8 cellular contexts compared by ENCODE assay signal in genomic region chr6:43053545-43054205, GRCh38. TPM values are rescaled to one million over a fixed set of nuclear protein-coding genes. Genes with fewer than 3 reads are reported as not detected.
DNase-seq lines count a peak whose midpoint lies in the region; TF ChIP-seq lines count a peak whose summit lies in the region.

TSS of gene CUL7 (minus strand) at chr6:43053851. CDS start at chr6:43052788, 1,063 bp downstream.

- peaks cover 7% of the 10 kb centered on the region for H3K79me1 ChIP-seq in neuronal stem cell (ENCODE audit: low read depth, low read length)

- peak within 1 kb of the TSS; percentile 85 for H3K27ac ChIP-seq in HEK293 (ENCODE audit: extremely low read depth, low read depth, low read length)
- peak within 1 kb of the TSS; percentile 86 for H3K27ac ChIP-seq in neuronal stem cell (replicated peaks; ENCODE audit: low read length)
- peak within 1 kb of the TSS; percentile 81 for H3K27ac ChIP-seq in subcutaneous abdominal adipose tissue (ENCODE audit: low read depth, low read length)

- peak within 1 kb of the TSS; percentile 72 for H3K14ac ChIP-seq in neuronal stem cell (ENCODE audit: low read length)

- H2BK15ac ChIP-seq in neuronal stem cell (ENCODE audit: low read length) = peak within 1 kb of the TSS; percentile 13

- WGBS in neuronal stem cell (ENCODE audit: extremely low coverage in 2 of 2, insufficient read length in 2 of 2, insufficient replicate concordance in 1 of 2), 2 donors = 100% methylated on average over 2 of the region's 45 CpGs; no CpG with 5 or more reads in 1 of the 2 donors

- H4K8ac ChIP-seq in neuronal stem cell (ENCODE audit: low read depth, low read length) = peak within 1 kb of the TSS; percentile 70

- POLR2A ChIA-PET in HEK293 (lab: Yijun Ruan, JAX) = interaction anchor here (0.5 to 3.3 kb wide), 36 partner anchors 9 to 911 kb away, joined by 3 to 50 read pairs (median 6); partner anchors contain the start of genes C6orf132, CNPY3, CUL9 and GNMT

- H3K4me3 ChIP-seq in HEK293 (ENCODE audit: low read depth, low read length) (peak within 1 kb of the TSS; percentile 74), neuronal stem cell (ENCODE audit: low read length in 2 of 2) (peak within 1 kb of the TSS; percentile 87 to 92), subcutaneous abdominal adipose tissue (ENCODE audit: low read depth in 1 of 5, low read length in 5 of 5) (peak within 1 kb of the TSS; percentile 66 to 93 (median 79))

- H4K91ac ChIP-seq in neuronal stem cell (ENCODE audit: low read depth, low read length, poor library complexity) = peak within 1 kb of the TSS; percentile 48

- peak within 1 kb of the TSS; percentile 84 for H2BK5ac ChIP-seq in neuronal stem cell (ENCODE audit: low read length)

- H2AFZ ChIP-seq in neuronal stem cell (ENCODE audit: low read length) = peak within 1 kb of the TSS; percentile 86

- H3K23ac ChIP-seq in neuronal stem cell (ENCODE audit: low read depth, low read length, poor library complexity) = peak within 1 kb of the TSS; percentile 98

- H2BK12ac ChIP-seq in neuronal stem cell (ENCODE audit: low read length) = no peak within 1 kb of the TSS

- H3K9me3 ChIP-seq in HEK293 (ENCODE audit: control insufficient read depth, insufficient read depth, low read depth, low read length) (no peaks in the 10 kb centered on the region), neuronal stem cell (replicated peaks in 1 of 2; ENCODE audit: control insufficient read depth in 2 of 2, insufficient read depth in 1 of 2, low read depth in 1 of 2, low read length in 2 of 2) (no peaks in the 10 kb centered on the region), subcutaneous abdominal adipose tissue (ENCODE audit: control insufficient read depth in 5 of 5, low read length in 5 of 5) (no peaks in the 10 kb centered on the region)

- H3K4ac ChIP-seq in neuronal stem cell (ENCODE audit: low read length) = peak within 1 kb of the TSS; percentile 86

- DNase-seq in GF-D8 (lab: John Stamatoyannopoulos, UW) (peak; percentile 83), NAMALWA (ENCODE audit: low spot score) (peak; percentile 88), SK-MEL-5 (ENCODE audit: low read depth, low spot score) (peak; percentile 94), foreskin melanocyte (peak; percentile 90), neuronal stem cell (ENCODE audit: low spot score) (peak; percentile 72)
- peak; percentile 64 to 86 (median 74) for DNase-seq in activated naive CD4-positive, alpha-beta T cell (lab: John Stamatoyannopoulos, UW)

- peaks cover 9% of the 10 kb centered on the region for H3K4me1 ChIP-seq in HEK293 (ENCODE audit: control insufficient read depth, insufficient read depth, low read length)
- H3K4me1 ChIP-seq in neuronal stem cell (ENCODE audit: control insufficient read depth in 2 of 2, insufficient read depth in 1 of 2, low read depth in 1 of 2, low read length in 2 of 2) = peaks cover 9 to 10% of the 10 kb centered on the region in 2 donors
- peaks cover 4 to 39% (median 33%) of the 10 kb centered on the region in 5 donors for H3K4me1 ChIP-seq in subcutaneous abdominal adipose tissue (ENCODE audit: control insufficient read depth in 5 of 5, insufficient read depth in 5 of 5, low read length in 5 of 5)

- H3K9ac ChIP-seq in neuronal stem cell (ENCODE audit: low read depth, low read length, poor library complexity) = peak within 1 kb of the TSS; percentile 98
- H3K9ac ChIP-seq in subcutaneous abdominal adipose tissue (ENCODE audit: low read length in 5 of 5) = peak within 1 kb of the TSS; percentile 6 to 93 (median 78)

- H2AK5ac ChIP-seq in neuronal stem cell (ENCODE audit: low read depth, low read length) = peak within 1 kb of the TSS; percentile 91

- no peaks in the 10 kb centered on the region for H3K27me3 ChIP-seq in neuronal stem cell (ENCODE audit: control insufficient read depth in 3 of 3, insufficient read depth in 3 of 3, low read depth in 1 of 3, low read length in 3 of 3)
- H3K27me3 ChIP-seq in subcutaneous abdominal adipose tissue (ENCODE audit: control insufficient read depth in 5 of 5, insufficient read depth in 4 of 5, low read length in 5 of 5) = no peaks in the 10 kb centered on the region

- H3K4me2 ChIP-seq in neuronal stem cell (ENCODE audit: insufficient read depth, low read length, poor library complexity, severe bottlenecking) = peak within 1 kb of the TSS; percentile 71

- H2BK120ac ChIP-seq in neuronal stem cell (ENCODE audit: low read depth, low read length) = peak within 1 kb of the TSS; percentile 35

- TF ChIP-seq CTCF in HEK293 (tag by site-specific recombination; IDR thresholded peaks at IDR 0.05) = peak; percentile 77; the same call in 1 of the 2 replicates

- in situ Hi-C loops in SK-MEL-5 (cut with HindIII; ENCODE audit: low pct_unique_long_range_greater_than_20kb, low sequenced_read_pairs) = no loop called here

- H3K36me3 ChIP-seq in HEK293 (ENCODE audit: control insufficient read depth in 2 of 2, insufficient read depth in 1 of 2, low read length in 2 of 2) = peaks cover 22 to 71% of the 10 kb centered on the region in 2 experiments; a peak in 2 of 3 replicates
- H3K36me3 ChIP-seq in neuronal stem cell (replicated peaks in 1 of 2; ENCODE audit: control insufficient read depth in 2 of 2, insufficient read depth in 2 of 2, low read length in 2 of 2) = peaks cover 28 to 64% of the 10 kb centered on the region in 2 donors
- H3K36me3 ChIP-seq in subcutaneous abdominal adipose tissue (ENCODE audit: control insufficient read depth in 5 of 5, insufficient read depth in 5 of 5, low read length in 5 of 5) = peaks cover 0 to 48% (median 36%) of the 10 kb centered on the region in 5 donors

- H3K18ac ChIP-seq in neuronal stem cell (ENCODE audit: low read length) = peak within 1 kb of the TSS; percentile 89

- CTCF ChIA-PET in HEK293 (lab: Yijun Ruan, JAX) = interaction anchor here (0.6 to 1.7 kb wide), 9 partner anchors 15 to 979 kb away, joined by 3 to 8 read pairs (median 3); no protein-coding TSS in a partner anchor

TF ChIP-seq in HEK293, 187 proteins besides CTCF, POLR2A, EP300 and RAD21 (continues in another document):
- no peak for TF ChIP-seq ZNF580 (tag by site-specific recombination; IDR thresholded peaks at IDR 0.05)
- TF ChIP-seq KLF10 (tag by site-specific recombination; IDR thresholded peaks at IDR 0.05) = peak; percentile 68; the same call in 1 of the 2 replicates
- TF ChIP-seq ZNF426 (tag by site-specific recombination; IDR thresholded peaks at IDR 0.05) = no peak
- TF ChIP-seq ZNF248 (tag by site-specific recombination; IDR thresholded peaks at IDR 0.05) = no peak
- 0 out of 2 replicates have a peak, but pooled peaks have one; percentile 39 for TF ChIP-seq OVOL3 (tag by site-specific recombination; IDR thresholded peaks at IDR 0.05)
- TF ChIP-seq TCF7L2 (IDR thresholded peaks at IDR 0.05; ENCODE audit: borderline replicate concordance, low read depth, low read length) = no peak
- TF ChIP-seq ZNF561 (tag by site-specific recombination; IDR thresholded peaks at IDR 0.05; ENCODE audit: borderline replicate concordance) = peak; percentile 86; the same call in 1 of the 2 replicates
- 0 out of 2 replicates have a peak, but pooled peaks have one; percentile 13 for TF ChIP-seq YY1 (tag by site-specific recombination; IDR thresholded peaks at IDR 0.05)
- no peak for TF ChIP-seq BCL11B (tag by site-specific recombination; IDR thresholded peaks at IDR 0.05; ENCODE audit: low read depth)
- TF ChIP-seq ZNF677 (tag by site-specific recombination; IDR thresholded peaks at IDR 0.05) = no peak
- no peak for TF ChIP-seq ZNF48 (tag by site-specific recombination; IDR thresholded peaks at IDR 0.05)
- no peak for TF ChIP-seq ZNF488 (tag by site-specific recombination; IDR thresholded peaks at IDR 0.05)
- no peak for TF ChIP-seq MEIS1 (CRISPR knock-in tag; IDR thresholded peaks at IDR 0.05; ENCODE audit: borderline replicate concordance)
- no peak for TF ChIP-seq ZNF654 (tag by site-specific recombination; IDR thresholded peaks at IDR 0.05; ENCODE audit: low read depth)
- no peak; the same call in 1 of the 2 replicates for TF ChIP-seq ZNF391 (tag by site-specific recombination; IDR thresholded peaks at IDR 0.05; ENCODE audit: borderline replicate concordance, low read depth)
- peak; percentile 66 for TF ChIP-seq ZBTB7A (tag by site-specific recombination; IDR thresholded peaks at IDR 0.05; ENCODE audit: low read depth)
- TF ChIP-seq KLF16 (tag by site-specific recombination; IDR thresholded peaks at IDR 0.05) = peak; percentile 84
- no peak for TF ChIP-seq ZNF239 (tag by site-specific recombination; IDR thresholded peaks at IDR 0.05)
- peak; percentile 91 for TF ChIP-seq ZBTB20 (tag by site-specific recombination; IDR thresholded peaks at IDR 0.05)
- no peak for TF ChIP-seq ZNF544 (tag by site-specific recombination; IDR thresholded peaks at IDR 0.05)
- no peak for TF ChIP-seq ZNF174 (tag by site-specific recombination; IDR thresholded peaks at IDR 0.05)
- no peak for TF ChIP-seq ZNF670 (tag by site-specific recombination; IDR thresholded peaks at IDR 0.05; ENCODE audit: low read depth)
- TF ChIP-seq ZNF785 (tag by site-specific recombination; IDR thresholded peaks at IDR 0.05) = 0 out of 2 replicates have a peak, but pooled peaks have one; percentile 41
- no peak for TF ChIP-seq ZNF423 (tag by site-specific recombination; IDR thresholded peaks at IDR 0.05)
- peak; percentile 83 for TF ChIP-seq ZBTB21 (tag by site-specific recombination; IDR thresholded peaks at IDR 0.05)

RNA-seq across cellular contexts. Expression of gene CUL7, which starts in this region (rescaled TPM):
- total RNA-seq in SK-MEL-5 (2014; rRNA removed; shearing (Covaris generic)) = 18.8 and 20.2 TPM in 2 replicates
- 21.8 and 30.3 TPM in 2 replicates for polyA plus RNA-seq in SK-MEL-5 (2015; cell fraction: cytosol; rRNA removed)
- polyA plus RNA-seq in SK-MEL-5 (2015; cell fraction: nucleus; rRNA removed) = 97.1 and 109 TPM in 2 replicates
- 16.9 TPM for polyA plus RNA-seq in neuronal stem cell (2013, experiment 1 of 2)
- 16.9 TPM for polyA plus RNA-seq in neuronal stem cell (2013, experiment 2 of 2)

Comparison
In these comparisons a context has a peak if more than half of its experiments do, and no peak if none do; other contexts are left out.
1. Peak in every context shown above with its lines: DNase-seq, H3K4me3 ChIP-seq and H3K27ac ChIP-seq.